11 cellular contexts compared by ENCODE assay signal in the genomic region with DNA sequence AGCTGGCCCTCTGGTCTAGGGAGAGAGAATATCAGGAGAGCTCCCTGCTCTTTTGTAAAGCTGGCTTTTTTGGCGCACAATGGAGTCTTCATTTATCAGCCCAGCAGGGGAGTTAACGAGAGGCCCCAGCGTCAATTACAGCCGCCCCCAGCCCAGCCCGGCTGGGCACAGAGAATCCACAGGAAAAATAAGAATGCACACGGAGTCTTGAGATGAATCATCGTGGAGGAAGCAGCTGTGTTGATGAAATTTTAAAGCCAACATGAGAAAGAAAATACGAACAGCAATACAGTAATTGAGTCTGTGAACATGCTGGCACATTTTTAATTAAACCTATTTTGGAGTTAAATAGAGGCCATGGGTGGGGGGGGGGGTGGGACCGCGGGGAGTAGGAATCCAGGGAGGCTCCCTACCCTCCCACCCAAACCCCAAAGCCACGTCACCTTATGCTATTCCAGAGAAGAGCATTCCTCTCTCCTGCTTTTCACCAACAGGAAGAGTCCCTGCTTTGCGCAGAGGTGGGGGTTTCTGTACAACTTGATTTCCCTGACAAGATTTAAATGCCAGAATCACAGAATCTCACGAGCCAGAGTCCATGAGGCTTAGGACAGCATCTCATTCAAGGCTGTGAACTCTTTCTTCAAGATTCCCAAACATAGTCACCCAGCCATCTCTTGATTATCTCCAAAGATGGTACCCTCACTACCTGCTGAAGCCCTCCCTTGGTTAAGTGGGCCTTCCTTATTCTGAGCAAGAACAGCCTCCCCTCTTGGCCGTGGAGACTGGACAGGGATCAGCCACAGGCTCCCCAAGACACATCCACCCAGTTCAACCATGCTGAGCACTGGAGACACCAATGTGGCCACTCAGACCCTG. TPM values are rescaled to one million over a fixed set of nuclear protein-coding genes. Genes with fewer than 3 reads are reported as not detected.
DNase-seq lines count a peak whose midpoint lies in the region; FAIRE-seq and TF ChIP-seq lines count a peak whose summit lies in the region.
"Had no signal": no experiment of that assay in that cellular context is flagged by ENCODE, and none has a peak within 500 bp of the region (broad histone marks: within the 10 kb centered on the region; RNA-seq: fewer than 3 reads in every experiment).

No MANE protein-coding gene starts in this region.

- H3K4me1 ChIP-seq in SJSA1 (replicated peaks) (peaks cover 62% of the 10 kb centered on the region), skeletal muscle satellite cell (ENCODE audit: control insufficient read depth, insufficient read depth, low read length) (peaks cover 37% of the 10 kb centered on the region)
- H3K4me1 ChIP-seq: colonic mucosa, parathyroid adenoma had no signal

- DNase-seq in HTR-8/SVneo (ENCODE audit: insufficient read length, low spot score): peak; percentile 60
- DNase-seq in SJSA1 (ENCODE audit: low read depth in 1 of 2, low spot score in 2 of 2): peak in 1 of 2 experiments; percentile 33
- peak; percentile 74 for DNase-seq in fibroblast of pulmonary artery (ENCODE audit: low read depth)
- DNase-seq in activated effector memory CD4-positive, alpha-beta T cell treated with anti-CD3 and anti-CD28 coated beads, Interleukin-2, amount 50 U/mL, for 16 hours: no peak
- no peak for DNase-seq in SK-N-DZ (ENCODE audit: low spot score)
- no peak for DNase-seq in germinal center (ENCODE audit: low spot score)
- DNase-seq: colonic mucosa, GF-D8, T-helper 9 cell had no signal

- H3K9me3 ChIP-seq in SJSA1 (replicated peaks) (no peaks in the 10 kb centered on the region), skeletal muscle satellite cell (replicated peaks; ENCODE audit: low read length) (no peaks in the 10 kb centered on the region)
- H3K9me3 ChIP-seq: colonic mucosa had no signal

- peak; percentile 20 for FAIRE-seq in HTR-8/SVneo (lab: Jason Lieb, UNC)

- TF ChIP-seq CTCF in fibroblast of pulmonary artery (IDR thresholded peaks at IDR 0.05; ENCODE audit: low read length, missing control alignments): no peak

- H3K27me3 ChIP-seq in SJSA1 (replicated peaks) (no peaks in the 10 kb centered on the region), skeletal muscle satellite cell (ENCODE audit: control insufficient read depth, insufficient read depth, low read length) (peaks cover 2% of the 10 kb centered on the region)
- H3K27me3 ChIP-seq: colonic mucosa had no signal

- H3K36me3 ChIP-seq in SJSA1 (peaks cover 7% of the 10 kb centered on the region), skeletal muscle satellite cell (ENCODE audit: insufficient read depth, low read length) (no peaks in the 10 kb centered on the region)
- H3K36me3 ChIP-seq: colonic mucosa had no signal

- peak overlapping the region; percentile 22 for H3K9ac ChIP-seq in skeletal muscle satellite cell (ENCODE audit: low read depth, low read length)
- H3K9ac ChIP-seq: parathyroid adenoma had no signal

- peak overlapping the region; percentile 52 for H3K27ac ChIP-seq in SJSA1
- H3K27ac ChIP-seq: colonic mucosa, parathyroid adenoma had no signal

- peak overlapping the region; percentile 49 for H3K4me2 ChIP-seq in skeletal muscle satellite cell (ENCODE audit: low read length)

- no peak overlapping the region for H3K4me3 ChIP-seq in SJSA1
- H3K4me3 ChIP-seq in fibroblast of pulmonary artery (replicated peaks; ENCODE audit: low read depth, low read length): no peak overlapping the region
- no peak overlapping the region for H3K4me3 ChIP-seq in skeletal muscle satellite cell (ENCODE audit: low read length)
- H3K4me3 ChIP-seq: colonic mucosa had no signal

RNA-seq across cellular contexts. Expression of a gene that starts 50.2 kb away (rescaled TPM):
- 9.0 and 12.1 TPM in 2 replicates for total RNA-seq in SJSA1 (2014; rRNA removed; shearing (Covaris generic))
- 25.6 and 26.4 TPM in 2 replicates for total RNA-seq in skeletal muscle satellite cell (2012; rRNA removed)
- 2.9 and 3.0 TPM in 2 replicates for polyA plus RNA-seq in SK-N-DZ (2014; cell fraction: cytosol; rRNA removed)
- polyA plus RNA-seq in SK-N-DZ (2014; cell fraction: nucleus; rRNA removed): 9.1 and 22.6 TPM in 2 replicates

RNA-seq across cellular contexts. Expression of a gene that starts 50.8 kb away (rescaled TPM):
- total RNA-seq in SJSA1 (2014; rRNA removed; shearing (Covaris generic)): 71.0 and 84.2 TPM in 2 replicates
- 36.5 and 41.7 TPM in 2 replicates for total RNA-seq in skeletal muscle satellite cell (2012; rRNA removed)
- 27.4 and 30.3 TPM in 2 replicates for polyA plus RNA-seq in SK-N-DZ (2014; cell fraction: cytosol; rRNA removed)
- polyA plus RNA-seq in SK-N-DZ (2014; cell fraction: nucleus; rRNA removed): 15.8 and 19.2 TPM in 2 replicates

Comparison
In these comparisons a context has a peak if more than half of its experiments do, and no peak if none do; other contexts are left out.
1. DNase-seq: peak in HTR-8/SVneo (single experiment) and fibroblast of pulmonary artery (single experiment); none in activated effector memory CD4-positive, alpha-beta T cell treated with anti-CD3 and anti-CD28 coated beads, Interleukin-2, amount 50 U/mL, for 16 hours (single experiment), SK-N-DZ (single experiment) and germinal center (single experiment).